14 cellular contexts compared by ENCODE assay signal in genomic region chr13:79128158-79128557, GRCh38.
DNase-seq lines count a peak whose midpoint lies in the region; ATAC-seq and TF ChIP-seq lines count a peak whose summit lies in the region.
"Had no signal": no experiment of that assay in that cellular context is flagged by ENCODE, and none has a peak within 500 bp of the region (broad histone marks: within the 10 kb centered on the region; RNA-seq: fewer than 3 reads in every experiment).

No MANE protein-coding gene starts in this region.

- no peaks in the 10 kb centered on the region for H3K36me3 ChIP-seq in right atrium auricular region

- H3K9me3 Mint-ChIP-seq in Calu3 (ENCODE audit: low read depth, unreplicated experiment) (no peaks in the 10 kb centered on the region), WTC11 (peaks cover 16% of the 10 kb centered on the region)
- H3K9me3 Mint-ChIP-seq: activated naive CD8-positive, alpha-beta T cell treated with anti-CD3 and anti-CD28 coated beads, Interleukin-2, amount 10 ng/mL, durations not matched to agents 7 days and 5 days had no signal

- no peaks in the 10 kb centered on the region for H3K27me3 ChIP-seq in right atrium auricular region

- ATAC-seq in WTC11, result no peak

- no peak overlapping the region for H3K27ac ChIP-seq in RWPE1
- no peak overlapping the region for H3K27ac ChIP-seq in right atrium auricular region

- peak; percentile 12 for DNase-seq in Calu3
- DNase-seq in HPDE6-E6E7 (ENCODE audit: extremely low spot score), result peak; percentile 80
- DNase-seq in RWPE1 (ENCODE audit: low spot score), result peak; percentile 84
- peak; percentile 87 for DNase-seq in fibroblast of pulmonary artery (ENCODE audit: low read depth)
- DNase-seq in WTC11 (ENCODE audit: low spot score), result no peak
- DNase-seq in activated CD4-positive, CD25-positive, alpha-beta regulatory T cell (lab: John Stamatoyannopoulos, UW), result no peak
- DNase-seq in COR-L47 (lab: John Stamatoyannopoulos, UW), result no peak
- no peak for DNase-seq in right atrium auricular region (ENCODE audit: low spot score)
- DNase-seq: activated CD8-positive, alpha-beta memory T cell treated with anti-CD3 and anti-CD28 coated beads for 24 hours; activated naive CD8-positive, alpha-beta T cell treated with anti-CD3 and anti-CD28 coated beads, Interleukin-2, amount 10 ng/mL, durations not matched to agents 7 days and 5 days; effector memory CD4-positive, alpha-beta T cell; NCI-H345; stimulated activated CD4-positive, alpha-beta T cell treated with anti-CD3 and anti-CD28 coated beads, Interleukin-15, amount 100 ng/mL, for 24 hours; stimulated activated naive B cell treated with anti-CD40 and anti-IgM and Interleukin-4, amounts not matched to agents 10 μg/mL and 1 μg/mL and 100 μg/mL, for 72 hours had no signal

- no peaks in the 10 kb centered on the region for H3K9me3 ChIP-seq in right atrium auricular region

- H3K4me1 ChIP-seq in right atrium auricular region, result no peaks in the 10 kb centered on the region

- H3K4me3 Mint-ChIP-seq in Calu3 (ENCODE audit: low read depth, unreplicated experiment) (no peak overlapping the region), WTC11 (no peak overlapping the region)
- H3K4me3 Mint-ChIP-seq: activated naive CD8-positive, alpha-beta T cell treated with anti-CD3 and anti-CD28 coated beads, Interleukin-2, amount 10 ng/mL, durations not matched to agents 7 days and 5 days; stimulated activated naive B cell treated with anti-CD40 and anti-IgM and Interleukin-4, amounts not matched to agents 10 μg/mL and 1 μg/mL and 100 μg/mL, for 72 hours had no signal

- H3K27ac Mint-ChIP-seq in Calu3 (ENCODE audit: unreplicated experiment) (no peak overlapping the region), WTC11 (no peak overlapping the region)
- H3K27ac Mint-ChIP-seq: activated naive CD8-positive, alpha-beta T cell treated with anti-CD3 and anti-CD28 coated beads, Interleukin-2, amount 10 ng/mL, durations not matched to agents 7 days and 5 days; stimulated activated naive B cell treated with anti-CD40 and anti-IgM and Interleukin-4, amounts not matched to agents 10 μg/mL and 1 μg/mL and 100 μg/mL, for 72 hours had no signal

- CTCF ChIA-PET in Calu3 (lab: Charles Lee), result no interaction called here
- CTCF ChIA-PET in RWPE1 (lab: Yijun Ruan, JAX), result interaction anchor here (0.7 kb wide), 1 partner anchor 1099 kb away, joined by 3 read pairs; no protein-coding TSS in a partner anchor
- CTCF ChIA-PET in WTC11 (lab: Charles Lee), result no interaction called here

- intact Hi-C loops in Calu3 (cut with micrococcal nuclease; ENCODE audit: unreplicated experiment), result no loop called here

- H3K4me1 Mint-ChIP-seq in Calu3 (ENCODE audit: low read depth, unreplicated experiment), result no peaks in the 10 kb centered on the region
- peaks cover 4% of the 10 kb centered on the region; the same call in 1 of the 2 replicates for H3K4me1 Mint-ChIP-seq in WTC11

- no peak overlapping the region for H3K4me3 ChIP-seq in fibroblast of pulmonary artery (replicated peaks; ENCODE audit: low read depth, low read length)
- no peak overlapping the region for H3K4me3 ChIP-seq in right atrium auricular region

- H3K36me3 Mint-ChIP-seq in Calu3 (ENCODE audit: insufficient read depth, unreplicated experiment) (no peaks in the 10 kb centered on the region), WTC11 (0 out of 2 replicates have a peak, but pooled peaks cover 3% of the 10 kb centered on the region)
- H3K36me3 Mint-ChIP-seq: activated naive CD8-positive, alpha-beta T cell treated with anti-CD3 and anti-CD28 coated beads, Interleukin-2, amount 10 ng/mL, durations not matched to agents 7 days and 5 days; stimulated activated naive B cell treated with anti-CD40 and anti-IgM and Interleukin-4, amounts not matched to agents 10 μg/mL and 1 μg/mL and 100 μg/mL, for 72 hours had no signal

- TF ChIP-seq CTCF in Calu3 (IDR thresholded peaks at IDR 0.05; ENCODE audit: unreplicated experiment) (no peak), RWPE1 (conservative IDR thresholded peaks at IDR 0.05; ENCODE audit: low read depth) (no peak), fibroblast of pulmonary artery (IDR thresholded peaks at IDR 0.05; ENCODE audit: low read length, missing control alignments) (no peak), WTC11 (IDR thresholded peaks at IDR 0.05) (no peak), right atrium auricular region (IDR thresholded peaks at IDR 0.05) (no peak)

- POLR2A ChIA-PET in RWPE1 (lab: Yijun Ruan, JAX; ENCODE audit: low non-redundant PET), result no interaction called here
- POLR2A ChIA-PET in WTC11 (lab: Charles Lee), result no interaction called here

- H3K27me3 Mint-ChIP-seq in Calu3 (ENCODE audit: unreplicated experiment), result no peaks in the 10 kb centered on the region
- H3K27me3 Mint-ChIP-seq in WTC11 (ENCODE audit: low read depth), result no peaks in the 10 kb centered on the region

- BruUV-seq in Calu3 (replicated peaks; lab: Mats Ljungman, UMichigan), result no TSS peak

TF ChIP-seq in WTC11, 78 proteins besides CTCF, POLR2A, EP300 and RAD21:
- TF ChIP-seq TP53 (CRISPR knock-in tag; IDR thresholded peaks at IDR 0.05) (no peak), ERG (CRISPR knock-in tag; IDR thresholded peaks at IDR 0.05) (no peak), EMX1 (CRISPR knock-in tag; IDR thresholded peaks at IDR 0.05) (no peak), SMAD4 (CRISPR knock-in tag; IDR thresholded peaks at IDR 0.05) (no peak), NFE2L1 (CRISPR knock-in tag; IDR thresholded peaks at IDR 0.05) (no peak), E2F1 (CRISPR knock-in tag; IDR thresholded peaks at IDR 0.05) (no peak), JAZF1 (CRISPR knock-in tag; IDR thresholded peaks at IDR 0.05) (no peak), ATF1 (CRISPR knock-in tag; IDR thresholded peaks at IDR 0.05) (no peak), FOXJ3 (CRISPR knock-in tag; IDR thresholded peaks at IDR 0.05; ENCODE audit: borderline replicate concordance) (no peak)

Comparison
In these comparisons a context has a peak if more than half of its experiments do, and no peak if none do; other contexts are left out.
1. DNase-seq: peak in Calu3 (single experiment), HPDE6-E6E7 (single experiment), RWPE1 (single experiment) and fibroblast of pulmonary artery (single experiment); none in WTC11 (single experiment), activated CD4-positive, CD25-positive, alpha-beta regulatory T cell (0 of 4), COR-L47 (single experiment) and right atrium auricular region (single experiment).